ENCODE assay signal across 1 cellular context in genomic region chr13:20678566-20678965, GRCh38. TPM values are rescaled to one million over a fixed set of nuclear protein-coding genes. Genes with fewer than 3 reads are reported as not detected.
"Had no signal": no experiment of that assay in that cellular context is flagged by ENCODE, and none has a peak within 500 bp of the region (broad histone marks: within the 10 kb centered on the region; RNA-seq: fewer than 3 reads in every experiment).

No MANE protein-coding gene starts in this region.

RNA-seq across cellular contexts. Expression of gene IL17D, which starts 24.9 kb away (rescaled TPM):
- total RNA-seq: mononuclear cell had no signal
